Comparison of ENCODE assay signal across 1 cellular context in the genomic region with DNA sequence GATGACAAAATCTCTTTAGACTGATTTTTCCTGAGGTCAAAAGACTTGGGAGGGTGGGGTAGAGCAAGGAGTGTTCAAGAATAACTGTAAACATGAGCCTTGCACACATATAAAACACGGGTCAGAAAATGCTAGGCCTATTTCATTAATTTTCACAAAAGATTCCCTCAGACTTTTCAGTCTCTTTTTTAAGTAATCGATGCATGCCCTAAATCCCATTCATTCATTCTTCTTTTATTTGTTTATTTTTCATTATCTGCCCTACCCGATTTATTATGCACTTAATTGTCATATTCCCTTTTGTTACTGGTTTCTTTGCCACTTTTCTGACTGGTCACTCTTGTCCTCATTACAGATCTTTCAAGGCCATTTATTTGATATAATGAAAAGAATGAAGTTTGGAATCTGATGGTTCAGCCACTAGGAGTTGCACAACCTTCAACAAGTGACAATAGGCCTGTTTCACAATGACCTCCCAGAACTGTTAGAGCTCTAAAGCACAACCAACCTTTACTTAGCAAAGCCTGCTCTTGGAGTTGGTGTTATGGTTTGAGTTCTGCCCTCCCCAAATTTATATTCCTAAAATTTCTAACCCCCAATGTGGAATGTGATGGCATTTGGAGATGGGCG.
TF ChIP-seq lines count a peak whose summit lies in the region.

No MANE protein-coding gene starts in this region.

TF ChIP-seq in HepG2, 621 proteins besides CTCF, POLR2A, EP300 and RAD21 (continues in another document):
- TF ChIP-seq EZH2 (conservative IDR thresholded peaks at IDR 0.05; ENCODE audit: low read depth, low read length) (no peak), SOX6 (IDR thresholded peaks at IDR 0.05) (no peak), SOX6 (CRISPR knock-in tag; IDR thresholded peaks at IDR 0.05) (peak; percentile 87), ZNF263 (CRISPR knock-in tag; IDR thresholded peaks at IDR 0.05) (no peak), CEBPB (IDR thresholded peaks at IDR 0.05; ENCODE audit: borderline replicate concordance, low read depth, low read length) (peak; percentile 99), ZNF205 (CRISPR knock-in tag; IDR thresholded peaks at IDR 0.05) (0 out of 2 replicates have a peak, but pooled peaks have one; percentile 38), TRIM24 (CRISPR knock-in tag; IDR thresholded peaks at IDR 0.05) (0 out of 2 replicates have a peak, but pooled peaks have one; percentile 36), SPEN (CRISPR knock-in tag; IDR thresholded peaks at IDR 0.05; ENCODE audit: low read depth) (no peak), ZSCAN25 (CRISPR knock-in tag; IDR thresholded peaks at IDR 0.05) (no peak), ZNF614 (CRISPR knock-in tag; IDR thresholded peaks at IDR 0.05; ENCODE audit: borderline replicate concordance) (0 out of 2 replicates have a peak, but pooled peaks have one; percentile 52), MIER2 (CRISPR knock-in tag; IDR thresholded peaks at IDR 0.05) (0 out of 2 replicates have a peak, but pooled peaks have one; percentile 39), ZNF326 (CRISPR knock-in tag; IDR thresholded peaks at IDR 0.05; ENCODE audit: borderline replicate concordance) (no peak), ZNF33A (CRISPR knock-in tag; IDR thresholded peaks at IDR 0.05; ENCODE audit: borderline replicate concordance) (no peak), ZNF776 (CRISPR knock-in tag; IDR thresholded peaks at IDR 0.05) (no peak), ATF7 (IDR thresholded peaks at IDR 0.05) (no peak), ATF7 (CRISPR knock-in tag; IDR thresholded peaks at IDR 0.05) (no peak), TCF7 (IDR thresholded peaks at IDR 0.05; ENCODE audit: low read depth) (0 out of 2 replicates have a peak, but pooled peaks have one; percentile 12), SIN3A (IDR thresholded peaks at IDR 0.05; ENCODE audit: borderline replicate concordance, low read depth, low read length) (no peak), ZNF496 (CRISPR knock-in tag; IDR thresholded peaks at IDR 0.05; ENCODE audit: insufficient replicate concordance) (no peak), ZNF24 (IDR thresholded peaks at IDR 0.05) (peak; percentile 64; the same call in 1 of the 2 replicates), HNRNPL (IDR thresholded peaks at IDR 0.05; ENCODE audit: low read depth, low read length) (no peak), ZNF816 (CRISPR knock-in tag; IDR thresholded peaks at IDR 0.05; ENCODE audit: borderline replicate concordance) (no peak), CEBPG (CRISPR knock-in tag; IDR thresholded peaks at IDR 0.05) (peak; percentile 96), ZNF644 (CRISPR knock-in tag; IDR thresholded peaks at IDR 0.05; ENCODE audit: low read depth) (0 out of 2 replicates have a peak, but pooled peaks have one; percentile 49), CBFB (CRISPR knock-in tag; IDR thresholded peaks at IDR 0.05) (no peak), DRAP1 (CRISPR knock-in tag; IDR thresholded peaks at IDR 0.05) (no peak), BHLHE40 (IDR thresholded peaks at IDR 0.05; ENCODE audit: low read length) (no peak), PITX1 (CRISPR knock-in tag; IDR thresholded peaks at IDR 0.05) (no peak), HOXA5 (CRISPR knock-in tag; IDR thresholded peaks at IDR 0.05) (no peak), ZNF331 (CRISPR knock-in tag; IDR thresholded peaks at IDR 0.05) (peak; percentile 67), BRD4 (CRISPR knock-in tag; IDR thresholded peaks at IDR 0.05) (no peak), ZUFSP (CRISPR knock-in tag; IDR thresholded peaks at IDR 0.05; ENCODE audit: borderline replicate concordance) (no peak)
- TF ChIP-seq, protein P1, sequence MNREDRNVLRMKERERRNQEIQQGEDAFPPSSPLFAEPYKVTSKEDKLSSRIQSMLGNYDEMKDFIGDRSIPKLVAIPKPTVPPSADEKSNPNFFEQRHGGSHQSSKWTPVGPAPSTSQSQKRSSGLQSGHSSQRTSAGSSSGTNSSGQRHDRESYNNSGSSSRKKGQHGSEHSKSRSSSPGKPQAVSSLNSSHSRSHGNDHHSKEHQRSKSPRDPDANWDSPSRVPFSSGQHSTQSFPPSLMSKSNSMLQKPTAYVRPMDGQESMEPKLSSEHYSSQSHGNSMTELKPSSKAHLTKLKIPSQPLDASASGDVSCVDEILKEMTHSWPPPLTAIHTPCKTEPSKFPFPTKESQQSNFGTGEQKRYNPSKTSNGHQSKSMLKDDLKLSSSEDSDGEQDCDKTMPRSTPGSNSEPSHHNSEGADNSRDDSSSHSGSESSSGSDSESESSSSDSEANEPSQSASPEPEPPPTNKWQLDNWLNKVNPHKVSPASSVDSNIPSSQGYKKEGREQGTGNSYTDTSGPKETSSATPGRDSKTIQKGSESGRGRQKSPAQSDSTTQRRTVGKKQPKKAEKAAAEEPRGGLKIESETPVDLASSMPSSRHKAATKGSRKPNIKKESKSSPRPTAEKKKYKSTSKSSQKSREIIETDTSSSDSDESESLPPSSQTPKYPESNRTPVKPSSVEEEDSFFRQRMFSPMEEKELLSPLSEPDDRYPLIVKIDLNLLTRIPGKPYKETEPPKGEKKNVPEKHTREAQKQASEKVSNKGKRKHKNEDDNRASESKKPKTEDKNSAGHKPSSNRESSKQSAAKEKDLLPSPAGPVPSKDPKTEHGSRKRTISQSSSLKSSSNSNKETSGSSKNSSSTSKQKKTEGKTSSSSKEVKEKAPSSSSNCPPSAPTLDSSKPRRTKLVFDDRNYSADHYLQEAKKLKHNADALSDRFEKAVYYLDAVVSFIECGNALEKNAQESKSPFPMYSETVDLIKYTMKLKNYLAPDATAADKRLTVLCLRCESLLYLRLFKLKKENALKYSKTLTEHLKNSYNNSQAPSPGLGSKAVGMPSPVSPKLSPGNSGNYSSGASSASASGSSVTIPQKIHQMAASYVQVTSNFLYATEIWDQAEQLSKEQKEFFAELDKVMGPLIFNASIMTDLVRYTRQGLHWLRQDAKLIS (CRISPR knock-in tag; IDR thresholded peaks at IDR 0.05) = no peak
- TF ChIP-seq, protein P2, sequence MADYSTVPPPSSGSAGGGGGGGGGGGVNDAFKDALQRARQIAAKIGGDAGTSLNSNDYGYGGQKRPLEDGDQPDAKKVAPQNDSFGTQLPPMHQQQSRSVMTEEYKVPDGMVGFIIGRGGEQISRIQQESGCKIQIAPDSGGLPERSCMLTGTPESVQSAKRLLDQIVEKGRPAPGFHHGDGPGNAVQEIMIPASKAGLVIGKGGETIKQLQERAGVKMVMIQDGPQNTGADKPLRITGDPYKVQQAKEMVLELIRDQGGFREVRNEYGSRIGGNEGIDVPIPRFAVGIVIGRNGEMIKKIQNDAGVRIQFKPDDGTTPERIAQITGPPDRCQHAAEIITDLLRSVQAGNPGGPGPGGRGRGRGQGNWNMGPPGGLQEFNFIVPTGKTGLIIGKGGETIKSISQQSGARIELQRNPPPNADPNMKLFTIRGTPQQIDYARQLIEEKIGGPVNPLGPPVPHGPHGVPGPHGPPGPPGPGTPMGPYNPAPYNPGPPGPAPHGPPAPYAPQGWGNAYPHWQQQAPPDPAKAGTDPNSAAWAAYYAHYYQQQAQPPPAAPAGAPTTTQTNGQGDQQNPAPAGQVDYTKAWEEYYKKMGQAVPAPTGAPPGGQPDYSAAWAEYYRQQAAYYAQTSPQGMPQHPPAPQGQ (CRISPR knock-in tag; IDR thresholded peaks at IDR 0.05; ENCODE audit: borderline replicate concordance) = no peak
- TF ChIP-seq, protein P3, sequence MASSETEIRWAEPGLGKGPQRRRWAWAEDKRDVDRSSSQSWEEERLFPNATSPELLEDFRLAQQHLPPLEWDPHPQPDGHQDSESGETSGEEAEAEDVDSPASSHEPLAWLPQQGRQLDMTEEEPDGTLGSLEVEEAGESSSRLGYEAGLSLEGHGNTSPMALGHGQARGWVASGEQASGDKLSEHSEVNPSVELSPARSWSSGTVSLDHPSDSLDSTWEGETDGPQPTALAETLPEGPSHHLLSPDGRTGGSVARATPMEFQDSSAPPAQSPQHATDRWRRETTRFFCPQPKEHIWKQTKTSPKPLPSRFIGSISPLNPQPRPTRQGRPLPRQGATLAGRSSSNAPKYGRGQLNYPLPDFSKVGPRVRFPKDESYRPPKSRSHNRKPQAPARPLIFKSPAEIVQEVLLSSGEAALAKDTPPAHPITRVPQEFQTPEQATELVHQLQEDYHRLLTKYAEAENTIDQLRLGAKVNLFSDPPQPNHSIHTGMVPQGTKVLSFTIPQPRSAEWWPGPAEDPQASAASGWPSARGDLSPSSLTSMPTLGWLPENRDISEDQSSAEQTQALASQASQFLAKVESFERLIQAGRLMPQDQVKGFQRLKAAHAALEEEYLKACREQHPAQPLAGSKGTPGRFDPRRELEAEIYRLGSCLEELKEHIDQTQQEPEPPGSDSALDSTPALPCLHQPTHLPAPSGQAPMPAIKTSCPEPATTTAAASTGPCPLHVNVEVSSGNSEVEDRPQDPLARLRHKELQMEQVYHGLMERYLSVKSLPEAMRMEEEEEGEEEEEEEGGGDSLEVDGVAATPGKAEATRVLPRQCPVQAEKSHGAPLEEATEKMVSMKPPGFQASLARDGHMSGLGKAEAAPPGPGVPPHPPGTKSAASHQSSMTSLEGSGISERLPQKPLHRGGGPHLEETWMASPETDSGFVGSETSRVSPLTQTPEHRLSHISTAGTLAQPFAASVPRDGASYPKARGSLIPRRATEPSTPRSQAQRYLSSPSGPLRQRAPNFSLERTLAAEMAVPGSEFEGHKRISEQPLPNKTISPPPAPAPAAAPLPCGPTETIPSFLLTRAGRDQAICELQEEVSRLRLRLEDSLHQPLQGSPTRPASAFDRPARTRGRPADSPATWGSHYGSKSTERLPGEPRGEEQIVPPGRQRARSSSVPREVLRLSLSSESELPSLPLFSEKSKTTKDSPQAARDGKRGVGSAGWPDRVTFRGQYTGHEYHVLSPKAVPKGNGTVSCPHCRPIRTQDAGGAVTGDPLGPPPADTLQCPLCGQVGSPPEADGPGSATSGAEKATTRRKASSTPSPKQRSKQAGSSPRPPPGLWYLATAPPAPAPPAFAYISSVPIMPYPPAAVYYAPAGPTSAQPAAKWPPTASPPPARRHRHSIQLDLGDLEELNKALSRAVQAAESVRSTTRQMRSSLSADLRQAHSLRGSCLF (CRISPR knock-in tag; IDR thresholded peaks at IDR 0.05; ENCODE audit: borderline replicate concordance) = no peak
- TF ChIP-seq, protein P4, sequence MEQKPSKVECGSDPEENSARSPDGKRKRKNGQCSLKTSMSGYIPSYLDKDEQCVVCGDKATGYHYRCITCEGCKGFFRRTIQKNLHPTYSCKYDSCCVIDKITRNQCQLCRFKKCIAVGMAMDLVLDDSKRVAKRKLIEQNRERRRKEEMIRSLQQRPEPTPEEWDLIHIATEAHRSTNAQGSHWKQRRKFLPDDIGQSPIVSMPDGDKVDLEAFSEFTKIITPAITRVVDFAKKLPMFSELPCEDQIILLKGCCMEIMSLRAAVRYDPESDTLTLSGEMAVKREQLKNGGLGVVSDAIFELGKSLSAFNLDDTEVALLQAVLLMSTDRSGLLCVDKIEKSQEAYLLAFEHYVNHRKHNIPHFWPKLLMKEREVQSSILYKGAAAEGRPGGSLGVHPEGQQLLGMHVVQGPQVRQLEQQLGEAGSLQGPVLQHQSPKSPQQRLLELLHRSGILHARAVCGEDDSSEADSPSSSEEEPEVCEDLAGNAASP (CRISPR knock-in tag; IDR thresholded peaks at IDR 0.05; ENCODE audit: borderline replicate concordance) = no peak
- TF ChIP-seq, protein P5, sequence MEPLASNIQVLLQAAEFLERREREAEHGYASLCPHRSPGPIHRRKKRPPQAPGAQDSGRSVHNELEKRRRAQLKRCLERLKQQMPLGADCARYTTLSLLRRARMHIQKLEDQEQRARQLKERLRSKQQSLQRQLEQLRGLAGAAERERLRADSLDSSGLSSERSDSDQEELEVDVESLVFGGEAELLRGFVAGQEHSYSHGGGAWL (CRISPR knock-in tag; IDR thresholded peaks at IDR 0.05) = no peak
- TF ChIP-seq, protein P6, sequence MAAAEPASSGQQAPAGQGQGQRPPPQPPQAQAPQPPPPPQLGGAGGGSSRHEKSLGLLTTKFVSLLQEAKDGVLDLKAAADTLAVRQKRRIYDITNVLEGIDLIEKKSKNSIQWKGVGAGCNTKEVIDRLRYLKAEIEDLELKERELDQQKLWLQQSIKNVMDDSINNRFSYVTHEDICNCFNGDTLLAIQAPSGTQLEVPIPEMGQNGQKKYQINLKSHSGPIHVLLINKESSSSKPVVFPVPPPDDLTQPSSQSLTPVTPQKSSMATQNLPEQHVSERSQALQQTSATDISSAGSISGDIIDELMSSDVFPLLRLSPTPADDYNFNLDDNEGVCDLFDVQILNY (CRISPR knock-in tag; conservative IDR thresholded peaks at IDR 0.05) = no peak
- TF ChIP-seq, protein P7, sequence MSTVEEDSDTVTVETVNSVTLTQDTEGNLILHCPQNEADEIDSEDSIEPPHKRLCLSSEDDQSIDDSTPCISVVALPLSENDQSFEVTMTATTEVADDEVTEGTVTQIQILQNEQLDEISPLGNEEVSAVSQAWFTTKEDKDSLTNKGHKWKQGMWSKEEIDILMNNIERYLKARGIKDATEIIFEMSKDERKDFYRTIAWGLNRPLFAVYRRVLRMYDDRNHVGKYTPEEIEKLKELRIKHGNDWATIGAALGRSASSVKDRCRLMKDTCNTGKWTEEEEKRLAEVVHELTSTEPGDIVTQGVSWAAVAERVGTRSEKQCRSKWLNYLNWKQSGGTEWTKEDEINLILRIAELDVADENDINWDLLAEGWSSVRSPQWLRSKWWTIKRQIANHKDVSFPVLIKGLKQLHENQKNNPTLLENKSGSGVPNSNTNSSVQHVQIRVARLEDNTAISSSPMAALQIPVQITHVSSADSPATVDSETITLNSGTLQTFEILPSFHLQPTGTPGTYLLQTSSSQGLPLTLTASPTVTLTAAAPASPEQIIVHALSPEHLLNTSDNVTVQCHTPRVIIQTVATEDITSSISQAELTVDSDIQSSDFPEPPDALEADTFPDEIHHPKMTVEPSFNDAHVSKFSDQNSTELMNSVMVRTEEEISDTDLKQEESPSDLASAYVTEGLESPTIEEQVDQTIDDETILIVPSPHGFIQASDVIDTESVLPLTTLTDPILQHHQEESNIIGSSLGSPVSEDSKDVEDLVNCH (CRISPR knock-in tag; IDR thresholded peaks at IDR 0.05) = no peak
